9 cellular contexts compared by ENCODE assay signal in genomic region chr17:50909765-50910661, GRCh38. TPM values are rescaled to one million over a fixed set of nuclear protein-coding genes. Genes with fewer than 3 reads are reported as not detected.
DNase-seq lines count a peak whose midpoint lies in the region; ATAC-seq, FAIRE-seq and TF ChIP-seq lines count a peak whose summit lies in the region.
"Had no signal": no experiment of that assay in that cellular context is flagged by ENCODE, and none has a peak within 500 bp of the region (broad histone marks: within the 10 kb centered on the region; RNA-seq: fewer than 3 reads in every experiment).

No MANE protein-coding gene starts in this region.

- no peaks in the 10 kb centered on the region for H3K9me2 ChIP-seq in HCT116 (ENCODE audit: insufficient read depth)

- peak overlapping the region; percentile 81 for H2BK120ac ChIP-seq in H1 (replicated peaks; ENCODE audit: low read depth, low read length)

- no peak for FAIRE-seq in H1 (lab: Jason Lieb, UNC)

- peak overlapping the region; percentile 58 for H4K91ac ChIP-seq in H1 (replicated peaks; ENCODE audit: insufficient read length, low read length)

- H2AK5ac ChIP-seq in H1 (ENCODE audit: low read depth, low read length) = peak overlapping the region; percentile 56; the same call in 1 of the 2 replicates

- no peak overlapping the region for H3K4me2 ChIP-seq in HCT116 (ENCODE audit: low read length)
- H3K4me2 ChIP-seq in H1 (ENCODE audit: insufficient read depth in 1 of 2, low read depth in 2 of 2, low read length in 2 of 2) = no peak overlapping the region

- CTCF ChIA-PET in HCT116 (lab: Charles Lee) = interaction anchor here (1.0 to 1.1 kb wide), 2 partner anchors 47 to 58 kb away, joined by 3 to 4 read pairs; no protein-coding TSS in a partner anchor
- CTCF ChIA-PET in H1 (lab: Charles Lee; ENCODE audit: partially characterized antibody) = interaction anchor here (0.9 to 2.5 kb wide), 15 partner anchors 9 to 127 kb away, joined by 3 to 12 read pairs (median 5); partner anchors contain the start of gene TOB1

- peak overlapping the region; percentile 83 for H2BK15ac ChIP-seq in H1 (ENCODE audit: low read length)

- no TSS peak for BruUV-seq in HCT116 (replicated peaks; lab: Mats Ljungman, UMichigan)

- H3K23ac ChIP-seq in H1 (ENCODE audit: insufficient read length) = no peak overlapping the region

- peak overlapping the region; percentile 21 for H3K4ac ChIP-seq in H1 (replicated peaks; ENCODE audit: insufficient read length, low read depth, low read length)

- H3K23me2 ChIP-seq in H1 (ENCODE audit: low read depth, low read length) = no peaks in the 10 kb centered on the region

- no peak overlapping the region for H3K4me3 ChIP-seq in HCT116 (replicated peaks in 1 of 2; ENCODE audit: low read depth in 1 of 2, low read length in 2 of 2)
- H3K4me3 ChIP-seq in H1 (ENCODE audit: extremely low read depth in 1 of 4, insufficient read depth in 2 of 4, low read depth in 3 of 4, low read length in 4 of 4) = no peak overlapping the region

- intact Hi-C loops in HCT116 (cut with micrococcal nuclease) (no loop called here), left colon (cut with DNase I, micrococcal nuclease) (no loop called here)

- DNase-seq in HCT116 (ENCODE audit: low read depth, low spot score) (no peak), H1 (ENCODE audit: low read depth in 1 of 2, low spot score in 2 of 2) (no peak), left colon (no peak), COR-L47 (lab: John Stamatoyannopoulos, UW) (no peak)
- DNase-seq in activated CD4-positive, alpha-beta T cell treated with anti-CD3 and anti-CD28 coated beads, Interleukin-2, amount 50 U/mL, for 48 hours = peak; percentile 77 to 80
- DNase-seq in stimulated activated CD4-positive, alpha-beta T cell treated with anti-CD3 and anti-CD28 coated beads, Interleukin-2, amount 100 ng/mL, for 24 hours = peak; percentile 64 to 69
- DNase-seq: anterior cingulate cortex had no signal

- TF ChIP-seq EP300 in H1 (IDR thresholded peaks at IDR 0.05; ENCODE audit: borderline replicate concordance in 1 of 2, low read depth in 2 of 2, low read length in 2 of 2) = no peak

- H3K79me2 ChIP-seq in HCT116 (ENCODE audit: insufficient read depth, low read length) (no peaks in the 10 kb centered on the region), H1 (ENCODE audit: control insufficient read depth in 1 of 2, insufficient read depth in 2 of 2, low read length in 2 of 2) (no peaks in the 10 kb centered on the region)

- H3K4me1 ChIP-seq in HCT116 (ENCODE audit: control insufficient read depth in 1 of 2, insufficient read depth in 2 of 2, low read length in 2 of 2) (peaks cover 16 to 19% of the 10 kb centered on the region in 2 experiments; a peak in 3 of 4 replicates), H1 (replicated peaks in 1 of 4; ENCODE audit: control insufficient read depth in 3 of 4, insufficient read depth in 4 of 4, low read length in 3 of 4) (peaks cover 0 to 37% (median 23%) of the 10 kb centered on the region in 4 experiments; a peak in 6 of 7 replicates)

- RAD21 ChIA-PET in HCT116 (lab: Charles Lee; ENCODE audit: low non-redundant PET in 1 of 2, low total read pairs in 2 of 2, uncharacterized antibody in 2 of 2, unreplicated experiment in 2 of 2) = no interaction called here

- H3K9me3 ChIP-seq in HCT116 (ENCODE audit: control insufficient read depth in 1 of 2, insufficient read depth in 1 of 2, low read depth in 1 of 2, low read length in 2 of 2) (no peaks in the 10 kb centered on the region), H1 (ENCODE audit: insufficient read depth in 2 of 2, low read depth in 1 of 2, low read length in 1 of 2) (no peaks in the 10 kb centered on the region)

- no peaks in the 10 kb centered on the region for H3K27me3 ChIP-seq in HCT116 (ENCODE audit: insufficient read depth, low read length)
- no peaks in the 10 kb centered on the region for H3K27me3 ChIP-seq in H1 (replicated peaks in 1 of 4; ENCODE audit: control insufficient read depth in 3 of 4, extremely low read depth in 1 of 4, insufficient read depth in 3 of 4, low read length in 3 of 4)

- POLR2A ChIA-PET in HCT116 (lab: Charles Lee) (interaction anchor here (0.9 to 2.9 kb wide), 2 partner anchors 44 to 46 kb away, joined by 3 to 16 read pairs; partner anchors contain the start of gene TOB1), H1 (lab: Charles Lee; ENCODE audit: partially characterized antibody) (interaction anchor here (1.3 to 6.7 kb wide), 3 partner anchors 8 to 44 kb away, joined by 3 to 85 read pairs (median 10); partner anchors contain the start of gene TOB1)

- no peak overlapping the region for H3K56ac ChIP-seq in H1 (replicated peaks; ENCODE audit: insufficient read length, low read depth, low read length)

- H2AFZ ChIP-seq in HCT116 (ENCODE audit: low read depth, low read length, poor library complexity, severe bottlenecking) = no peak overlapping the region
- 0 out of 2 replicates have a peak overlapping the region, but pooled peaks have one; percentile 66 for H2AFZ ChIP-seq in H1 (ENCODE audit: low read length)

- 89% methylated on average over 17 of the region's 17 CpGs; no CpG with 5 or more reads in 1 of the 2 experiments for WGBS in H1 (ENCODE audit: extremely low coverage in 1 of 2, insufficient coverage in 1 of 2, insufficient read length in 1 of 2, insufficient replicate concordance in 2 of 2, low coverage in 1 of 2, low lambda C conversion rate in 2 of 2, missing lambda C conversion rate in 1 of 2), 2 experiments

- no peaks in the 10 kb centered on the region for H3K79me1 ChIP-seq in H1 (ENCODE audit: low read depth, low read length)

- TF ChIP-seq CTCF in HCT116 (IDR thresholded peaks at IDR 0.05 in 2 of 3, conservative IDR thresholded peaks at IDR 0.05 in 1 of 3; ENCODE audit: borderline replicate concordance in 1 of 3, insufficient read depth in 1 of 3, low read depth in 2 of 3, low read length in 2 of 3) = no peak
- TF ChIP-seq CTCF in H1 (IDR thresholded peaks at IDR 0.05; ENCODE audit: control extremely low read depth in 1 of 3, insufficient read depth in 1 of 3, low read depth in 1 of 3, low read length in 3 of 3) = no peak

- H2BK12ac ChIP-seq in H1 (ENCODE audit: low read depth, low read length) = peak overlapping the region; percentile 95; the same call in 1 of the 2 replicates

- H3K27ac ChIP-seq in HCT116 (ENCODE audit: low read depth, low read length) (no peak overlapping the region), H1 (ENCODE audit: low read depth, low read length) (peak overlapping the region; percentile 39)

- H3K36me3 ChIP-seq in HCT116 (ENCODE audit: control insufficient read depth in 1 of 2, insufficient read depth in 2 of 2, low read length in 2 of 2) (no peaks in the 10 kb centered on the region), H1 (ENCODE audit: control insufficient read depth in 2 of 4, insufficient read depth in 4 of 4, low read length in 3 of 4) (no peaks in the 10 kb centered on the region)

- H4K20me1 ChIP-seq in HCT116 (ENCODE audit: insufficient read depth) (no peaks in the 10 kb centered on the region), H1 (replicated peaks in 1 of 2; ENCODE audit: control insufficient read depth in 1 of 2, insufficient read depth in 2 of 2, low read length in 2 of 2) (no peaks in the 10 kb centered on the region)

- peak overlapping the region; percentile 7 for H4K5ac ChIP-seq in H1 (ENCODE audit: insufficient read length, low read depth, low read length)

- ATAC-seq in HCT116 = peak; percentile 21; the same call in 1 of the 2 replicates
- no peak for ATAC-seq in HG03571 (IDR thresholded peaks at IDR 0.05; ENCODE audit: unreplicated experiment)
- ATAC-seq in left colon = no peak
- no peak for ATAC-seq in HG03565 (IDR thresholded peaks at IDR 0.05; ENCODE audit: unreplicated experiment)

- H3K18ac ChIP-seq in H1 (ENCODE audit: extremely low read depth, low read length) = 0 out of 2 replicates have a peak overlapping the region, but pooled peaks have one; percentile 26

- peak overlapping the region; percentile 99 for H2BK20ac ChIP-seq in H1 (ENCODE audit: low read length)

- TF ChIP-seq POLR2A in HCT116 (IDR thresholded peaks at IDR 0.05; ENCODE audit: borderline replicate concordance, extremely low read depth, insufficient read depth, insufficient read length) (no peak), H1 (IDR thresholded peaks at IDR 0.05; ENCODE audit: control extremely low read depth in 1 of 2, low read depth in 2 of 2, low read length in 2 of 2) (no peak)

- TF ChIP-seq RAD21 in HCT116 (IDR thresholded peaks at IDR 0.05; ENCODE audit: low read depth) (no peak), H1 (IDR thresholded peaks at IDR 0.05 in 1 of 2, conservative IDR thresholded peaks at IDR 0.05 in 1 of 2; ENCODE audit: low read depth in 2 of 2, low read length in 2 of 2) (no peak)

- no peak overlapping the region for H3K14ac ChIP-seq in H1 (ENCODE audit: insufficient read length)

- peak overlapping the region; percentile 84; the same call in 1 of the 2 replicates for H2BK5ac ChIP-seq in H1 (ENCODE audit: low read depth, low read length)

- no peak overlapping the region for H4K8ac ChIP-seq in H1 (ENCODE audit: extremely low read depth, insufficient read depth, low read length)

- H3K9ac ChIP-seq in HCT116 (ENCODE audit: low read length) (no peak overlapping the region), H1 (replicated peaks in 1 of 4; ENCODE audit: extremely low read depth in 1 of 4, low read depth in 3 of 4, low read length in 3 of 4) (no peak overlapping the region)

TF ChIP-seq in HCT116, 20 proteins besides CTCF, POLR2A, EP300 and RAD21 (continues in another document):
- no peak for TF ChIP-seq EZH2phosphoT487 (IDR thresholded peaks at IDR 0.05; ENCODE audit: borderline replicate concordance)
- no peak for TF ChIP-seq MAX (IDR thresholded peaks at IDR 0.05)

TF ChIP-seq in H1, 55 proteins besides CTCF, POLR2A, EP300 and RAD21 (continues in another document):
- TF ChIP-seq SRF (IDR thresholded peaks at IDR 0.05; ENCODE audit: low read depth, low read length) = no peak
- TF ChIP-seq SAP30 (IDR thresholded peaks at IDR 0.05; ENCODE audit: insufficient read depth, insufficient replicate concordance, low read length) = no peak
- no peak for TF ChIP-seq BCL11A (IDR thresholded peaks at IDR 0.05; ENCODE audit: low read depth in 2 of 2, low read length in 2 of 2)
- TF ChIP-seq SP4 (IDR thresholded peaks at IDR 0.05; ENCODE audit: low read length) = no peak
- no peak for TF ChIP-seq EGR1 (IDR thresholded peaks at IDR 0.05; ENCODE audit: borderline replicate concordance, low read depth, low read length)
- TF ChIP-seq TBP (IDR thresholded peaks at IDR 0.05; ENCODE audit: low read depth, low read length) = no peak

RNA-seq across cellular contexts. Expression of gene TOB1, which starts 43.9 kb away (rescaled TPM):
- total RNA-seq in HCT116 (2021; ENCODE audit: unreplicated experiment) (86.0 TPM), left colon (100 to 1,000 TPM; 138 to 175 TPM)
- polyA plus RNA-seq in HCT116 (2012) = 57.2 and 74.9 TPM in 2 replicates
- total RNA-seq in H1 (2021; fragmentation: NEBNext Ultra II Directional; extraction: Animal tissue kit (Norgen Biotek cat#: 25700)) = 20.8 and 26.7 TPM in 2 replicates
- 9.7 and 14.4 TPM in 2 replicates for polyA plus RNA-seq in H1 (2011; rRNA removed)
- 12.0 TPM for polyA plus RNA-seq in H1 (2011; cell fraction: cytosol; rRNA removed)
- 17.7 TPM for polyA plus RNA-seq in H1 (2011; cell fraction: nucleus; rRNA removed)
- 24.8 to 32.2 TPM (median 27.7 TPM) in 4 replicates for polyA plus RNA-seq in H1 (2012, experiment 1 of 2)
- polyA plus RNA-seq in H1 (2012, experiment 2 of 2) = 5.9 TPM
- 21.6 TPM for polyA plus RNA-seq in H1 (2013, experiment 1 of 2)
- 22.3 TPM for polyA plus RNA-seq in H1 (2013, experiment 2 of 2)
- 22.6 and 27.7 TPM in 2 replicates for polyA minus RNA-seq in H1 (2011; rRNA and poly(A)+ RNA removed)
- 22.5 TPM for polyA minus RNA-seq in H1 (2011; cell fraction: cytosol; rRNA and poly(A)+ RNA removed)
- 52.2 TPM for polyA minus RNA-seq in H1 (2011; cell fraction: nucleus; rRNA and poly(A)+ RNA removed)

Comparison
In these comparisons a context has a peak if more than half of its experiments do, and no peak if none do; other contexts are left out.
1. DNase-seq: peak in activated CD4-positive, alpha-beta T cell treated with anti-CD3 and anti-CD28 coated beads, Interleukin-2, amount 50 U/mL, for 48 hours (2 of 2) and stimulated activated CD4-positive, alpha-beta T cell treated with anti-CD3 and anti-CD28 coated beads, Interleukin-2, amount 100 ng/mL, for 24 hours (2 of 2); none in HCT116 (single experiment), H1 (0 of 2), left colon (0 of 2) and COR-L47 (single experiment).